In genomic region chr12:108822458-108823205, GRCh38 we compare ENCODE assay signal across 8 cellular contexts. TPM values are rescaled to one million over a fixed set of nuclear protein-coding genes. Genes with fewer than 3 reads are reported as not detected.
DNase-seq lines count a peak whose midpoint lies in the region; ATAC-seq and TF ChIP-seq lines count a peak whose summit lies in the region.
"Had no signal": no experiment of that assay in that cellular context is flagged by ENCODE, and none has a peak within 500 bp of the region (broad histone marks: within the 10 kb centered on the region; RNA-seq: fewer than 3 reads in every experiment).

No MANE protein-coding gene starts in this region.

- POLR2A ChIA-PET in PC-3 (lab: Charles Lee; ENCODE audit: unreplicated experiment) = no interaction called here

- no peaks in the 10 kb centered on the region for H4K20me1 ChIP-seq in PC-3 (ENCODE audit: low read length)
- H4K20me1 ChIP-seq in fibroblast of lung (ENCODE audit: control insufficient read depth, extremely low read depth, insufficient read depth, low read length) = no peaks in the 10 kb centered on the region

- H3K4me1 ChIP-seq in PC-3 (ENCODE audit: insufficient read depth, low read length) (no peaks in the 10 kb centered on the region), fibroblast of lung (ENCODE audit: control insufficient read depth, extremely low read depth, insufficient read depth, low read length) (peaks cover 27% of the 10 kb centered on the region)

- H2AFZ ChIP-seq in PC-3 (ENCODE audit: low read length) (no peak overlapping the region), fibroblast of lung (ENCODE audit: low read length) (no peak overlapping the region)

- H3K27me3 ChIP-seq in HL-60 (ENCODE audit: insufficient read depth, poor library complexity, severe bottlenecking) = no peaks in the 10 kb centered on the region
- H3K27me3 ChIP-seq in PC-3 (ENCODE audit: low read length) = no peaks in the 10 kb centered on the region
- H3K27me3 ChIP-seq in fibroblast of lung (ENCODE audit: control insufficient read depth, insufficient read depth, low read length) = no peaks in the 10 kb centered on the region

- no peaks in the 10 kb centered on the region for H3K9me2 ChIP-seq in PC-3 (replicated peaks; ENCODE audit: low read length)

- no peak for TF ChIP-seq CTCF in HL-60 (IDR thresholded peaks at IDR 0.05; ENCODE audit: insufficient read depth, low read length)
- TF ChIP-seq CTCF in PC-3 (conservative IDR thresholded peaks at IDR 0.05; ENCODE audit: low read depth, low read length) = no peak
- no peak for TF ChIP-seq CTCF in fibroblast of lung (conservative IDR thresholded peaks at IDR 0.05 in 1 of 2, IDR thresholded peaks at IDR 0.05 in 1 of 2; ENCODE audit: low read depth in 1 of 2, low read length in 2 of 2)

- H3K4me3 ChIP-seq in HL-60 (replicated peaks; ENCODE audit: insufficient read depth, low read length) (no peak overlapping the region), PC-3 (ENCODE audit: low read length) (no peak overlapping the region), fibroblast of lung (replicated peaks in 1 of 4; ENCODE audit: control extremely low read depth in 1 of 4, insufficient read depth in 1 of 4, low read depth in 3 of 4, low read length in 4 of 4) (no peak overlapping the region), skin epidermis (no peak overlapping the region)

- peaks cover 34% of the 10 kb centered on the region for H3K36me3 ChIP-seq in PC-3 (ENCODE audit: low read depth, low read length)
- peaks cover 13% of the 10 kb centered on the region for H3K36me3 ChIP-seq in fibroblast of lung (ENCODE audit: control insufficient read depth, insufficient read depth, low read length)

- H3K9ac ChIP-seq in PC-3 (ENCODE audit: low read length) (no peak overlapping the region), fibroblast of lung (ENCODE audit: insufficient read depth, low read length) (no peak overlapping the region)

- no peaks in the 10 kb centered on the region for H3F3A ChIP-seq in PC-3 (ENCODE audit: low read length, unreplicated experiment)

- H3K79me2 ChIP-seq in PC-3 (ENCODE audit: low read length) = peaks cover 37% of the 10 kb centered on the region
- H3K79me2 ChIP-seq in fibroblast of lung (ENCODE audit: control insufficient read depth, insufficient read depth, low read length) = peaks cover 75% of the 10 kb centered on the region

- H3K27ac ChIP-seq in HL-60 (replicated peaks) = peak overlapping the region; percentile 55
- H3K27ac ChIP-seq in PC-3 (ENCODE audit: low read length) = no peak overlapping the region
- peak overlapping the region; percentile 17 for H3K27ac ChIP-seq in fibroblast of lung (ENCODE audit: insufficient read depth, low read length)
- H3K27ac ChIP-seq in skin epidermis = peak overlapping the region in 11 of 21 experiments; percentile 5 to 88 (median 49)

- H3K9me3 ChIP-seq in PC-3 (ENCODE audit: low read length) = no peaks in the 10 kb centered on the region
- H3K9me3 ChIP-seq in fibroblast of lung (ENCODE audit: control insufficient read depth, insufficient read depth, low read depth, low read length) = no peaks in the 10 kb centered on the region

- H3K4me2 ChIP-seq in PC-3 (ENCODE audit: low read length) = no peak overlapping the region
- H3K4me2 ChIP-seq in fibroblast of lung (ENCODE audit: extremely low read depth, insufficient read depth, low read length) = no peak overlapping the region

- DNase-seq in HL-60 (ENCODE audit: low read depth in 1 of 2, low spot score in 1 of 2) (no peak), PC-3 (no peak), fibroblast of lung (ENCODE audit: low read depth in 2 of 2) (no peak), islet precursor cell (no peak)

- ATAC-seq in PC-3 = peak; percentile 18; the same call in 1 of the 2 replicates
- ATAC-seq in GM19467 (IDR thresholded peaks at IDR 0.05; ENCODE audit: unreplicated experiment) = no peak
- no peak for ATAC-seq in HG03520 (IDR thresholded peaks at IDR 0.05; ENCODE audit: unreplicated experiment)

- intact Hi-C loops in PC-3 (cut with micrococcal nuclease) = no loop called here

- CTCF ChIA-PET in PC-3 (lab: Charles Lee) = interaction anchor here (0.5 kb wide), 1 partner anchor 10 kb away, joined by 13 read pairs; no protein-coding TSS in a partner anchor

- BruUV-seq in PC-3 (replicated peaks; lab: Mats Ljungman, UMichigan) = no TSS peak

RNA-seq across cellular contexts. Expression of gene SSH1, which starts 34.8 kb away (rescaled TPM):
- total RNA-seq in PC-3 (2014; rRNA removed) (17.2 and 24.2 TPM in 2 replicates), fibroblast of lung (14.4 and 24.9 TPM in 2 replicates)
- 22.1 and 31.9 TPM in 2 replicates for polyA plus RNA-seq in fibroblast of lung
- 21.3 and 23.4 TPM in 2 replicates for polyA plus RNA-seq in fibroblast of lung (2012)
- 66.6 and 95.5 TPM in 2 replicates for polyA minus RNA-seq in fibroblast of lung (ENCODE audit: low replicate concordance)

RNA-seq across cellular contexts. Expression of gene DAO, which starts 57.3 kb away (rescaled TPM):
- total RNA-seq in PC-3 (2014; rRNA removed) (not detected in 2 replicates), fibroblast of lung (not detected in 2 replicates)
- not detected in 2 replicates for polyA plus RNA-seq in fibroblast of lung
- polyA plus RNA-seq in fibroblast of lung (2012) = not detected in 2 replicates
- polyA minus RNA-seq in fibroblast of lung (ENCODE audit: low replicate concordance) = not detected in 2 replicates
- total RNA-seq: SK-MEL-5 had no signal
